In genomic region chr13:112895521-112896465, GRCh38 we compare ENCODE assay signal across 13 cellular contexts.
DNase-seq lines count a peak whose midpoint lies in the region; ATAC-seq and TF ChIP-seq lines count a peak whose summit lies in the region.
"Had no signal": no experiment of that assay in that cellular context is flagged by ENCODE, and none has a peak within 500 bp of the region (broad histone marks: within the 10 kb centered on the region; RNA-seq: fewer than 3 reads in every experiment).

No MANE protein-coding gene starts in this region.

- no peak overlapping the region for H2AK5ac ChIP-seq in H9 (ENCODE audit: insufficient read length, low read length)

- H3K14ac ChIP-seq in H9 (ENCODE audit: insufficient read depth, low read length), result no peak overlapping the region

- no peak overlapping the region for H2AFZ ChIP-seq in H9 (ENCODE audit: low read length)

- no peak overlapping the region for H3K56ac ChIP-seq in H9 (ENCODE audit: insufficient read length, low read depth, low read length)

- no peak overlapping the region for H3T11ph ChIP-seq in H9 (ENCODE audit: low read length)

- H3K27ac ChIP-seq in H9 (ENCODE audit: insufficient read length, low read depth, low read length), result no peak overlapping the region
- H3K27ac ChIP-seq: tibial nerve had no signal

- peaks cover 9% of the 10 kb centered on the region for H3K23me2 ChIP-seq in H9 (ENCODE audit: insufficient read length, low read depth, low read length, poor library complexity, severe bottlenecking)

- H2BK12ac ChIP-seq in H9 (ENCODE audit: insufficient read length, low read depth, low read length), result no peak overlapping the region

- DNase-seq in NCI-H345 treated with DMSO at 0.1 percent for 48 hours (lab: John Stamatoyannopoulos, UW; ENCODE audit: unreplicated experiment) (peak; percentile 100), NCI-H345 (lab: John Stamatoyannopoulos, UW) (no peak), H9 (no peak), chondrocyte (ENCODE audit: low spot score) (peak; percentile 68), hypothalamus (lab: John Stamatoyannopoulos, UW) (no peak)
- DNase-seq in natural killer cell treated with Interleukin-12 subunit alpha and Interleukin-12 subunit beta and Interleukin-15 and Interleukin-18, amount 100 ng/mL, for 72 hours (ENCODE audit: low spot score), result peak; percentile 46
- no peak for DNase-seq in stimulated activated CD4-positive, alpha-beta T cell treated with anti-CD3 and anti-CD28 coated beads, Interleukin-15, amount 100 ng/mL, for 24 hours
- no peak for DNase-seq in activated T-cell treated with anti-CD3 and anti-CD28 coated beads, Interleukin-2, amount 50 U/mL, for 72 hours
- DNase-seq: caudate nucleus, mammary epithelial cell, MG63 had no signal

- H3K4me1 Mint-ChIP-seq in H9 (peaks cover 55 to 58% of the 10 kb centered on the region in 2 experiments), chondrocyte (ENCODE audit: low read depth) (peaks cover 10% of the 10 kb centered on the region)
- H3K4me1 Mint-ChIP-seq in natural killer cell treated with Interleukin-12 subunit alpha and Interleukin-12 subunit beta and Interleukin-15 and Interleukin-18, amount 100 ng/mL, for 72 hours (ENCODE audit: low read depth in 2 of 2), result peaks cover 0 to 8% of the 10 kb centered on the region in 2 donors
- no peaks in the 10 kb centered on the region for H3K4me1 Mint-ChIP-seq in activated T-cell treated with anti-CD3 and anti-CD28 coated beads, Interleukin-2, amount 50 U/mL, for 72 hours (ENCODE audit: low read depth)

- no peak overlapping the region for H3K18ac ChIP-seq in H9 (ENCODE audit: insufficient read length, low read depth, low read length)

- no peak overlapping the region for H3K23ac ChIP-seq in H9 (ENCODE audit: insufficient read length, low read depth, low read length)

- peaks cover 41% of the 10 kb centered on the region for H3K27me3 Mint-ChIP-seq in H9 (ENCODE audit: low read depth)
- H3K27me3 Mint-ChIP-seq in chondrocyte (ENCODE audit: low read depth), result peaks cover 32% of the 10 kb centered on the region
- peaks cover 12 to 15% of the 10 kb centered on the region in 2 donors for H3K27me3 Mint-ChIP-seq in natural killer cell treated with Interleukin-12 subunit alpha and Interleukin-12 subunit beta and Interleukin-15 and Interleukin-18, amount 100 ng/mL, for 72 hours
- H3K27me3 Mint-ChIP-seq in activated T-cell treated with anti-CD3 and anti-CD28 coated beads, Interleukin-2, amount 50 U/mL, for 72 hours (ENCODE audit: low read depth), result peaks cover 15% of the 10 kb centered on the region

- no peak overlapping the region for H4K5ac ChIP-seq in H9 (ENCODE audit: insufficient read length, low read depth, low read length)

- no peaks in the 10 kb centered on the region for H3K79me2 ChIP-seq in H9 (ENCODE audit: insufficient read depth, low read length)

- no CpG with 5 or more reads among the region's 29 CpGs for WGBS in H9 (ENCODE audit: extremely low coverage, insufficient read length, low lambda C conversion rate)

- H3K36me3 Mint-ChIP-seq in H9 (ENCODE audit: insufficient read depth in 1 of 3, low read depth in 3 of 3) (peaks cover 0 to 3% (median 2%) of the 10 kb centered on the region in 3 experiments; a peak in 3 of 7 replicates), chondrocyte (ENCODE audit: low read depth) (no peaks in the 10 kb centered on the region)
- H3K36me3 Mint-ChIP-seq in natural killer cell treated with Interleukin-12 subunit alpha and Interleukin-12 subunit beta and Interleukin-15 and Interleukin-18, amount 100 ng/mL, for 72 hours, result no peaks in the 10 kb centered on the region
- no peaks in the 10 kb centered on the region for H3K36me3 Mint-ChIP-seq in activated T-cell treated with anti-CD3 and anti-CD28 coated beads, Interleukin-2, amount 50 U/mL, for 72 hours (ENCODE audit: insufficient read depth in 2 of 2)

- TF ChIP-seq CTCF in H9 (conservative IDR thresholded peaks at IDR 0.05), result no peak
- TF ChIP-seq CTCF in chondrocyte (IDR thresholded peaks at IDR 0.05), result no peak

- no peaks in the 10 kb centered on the region; a peak in 1 of 5 replicates for H3K9me3 Mint-ChIP-seq in H9
- no peaks in the 10 kb centered on the region for H3K9me3 Mint-ChIP-seq in chondrocyte (ENCODE audit: low read depth)
- H3K9me3 Mint-ChIP-seq in natural killer cell treated with Interleukin-12 subunit alpha and Interleukin-12 subunit beta and Interleukin-15 and Interleukin-18, amount 100 ng/mL, for 72 hours, result no peaks in the 10 kb centered on the region
- no peaks in the 10 kb centered on the region for H3K9me3 Mint-ChIP-seq in activated T-cell treated with anti-CD3 and anti-CD28 coated beads, Interleukin-2, amount 50 U/mL, for 72 hours

- H2BK15ac ChIP-seq in H9 (ENCODE audit: low read depth, low read length), result no peak overlapping the region

- H3K9me3 ChIP-seq in H9 (ENCODE audit: control insufficient read depth, low read depth, low read length), result no peaks in the 10 kb centered on the region
- H3K9me3 ChIP-seq: MG63, tibial nerve had no signal

- no peak overlapping the region for H2BK120ac ChIP-seq in H9 (ENCODE audit: low read depth, low read length, poor library complexity, severe bottlenecking)

- peaks cover 13% of the 10 kb centered on the region; the same call in 1 of the 2 replicates for H3K4me1 ChIP-seq in H9 (ENCODE audit: insufficient read depth, low read length)

- no peak for ATAC-seq in natural killer cell treated with Interleukin-12 subunit alpha and Interleukin-12 subunit beta and Interleukin-15 and Interleukin-18, amount 100 ng/mL, for 72 hours
- no peak for ATAC-seq in activated T-cell treated with anti-CD3 and anti-CD28 coated beads, Interleukin-2, amount 50 U/mL, for 72 hours (replicated peaks in 1 of 2)
- ATAC-seq: activated CD4-positive, CD25-positive, alpha-beta regulatory T cell treated with anti-CD3 and anti-CD28 coated beads, Interleukin-2, amount 50 U/mL, for 24 hours had no signal

- H4K91ac ChIP-seq in H9 (ENCODE audit: insufficient read length, low read depth, low read length), result no peak overlapping the region

- H3K9ac ChIP-seq in H9 (ENCODE audit: extremely low read depth, insufficient read length, low read length), result no peak overlapping the region

- H3K27ac Mint-ChIP-seq in H9 (no peak overlapping the region; a peak in 1 of 7 replicates), chondrocyte (ENCODE audit: unreplicated experiment) (no peak overlapping the region)
- H3K27ac Mint-ChIP-seq in natural killer cell treated with Interleukin-12 subunit alpha and Interleukin-12 subunit beta and Interleukin-15 and Interleukin-18, amount 100 ng/mL, for 72 hours, result no peak overlapping the region
- no peak overlapping the region for H3K27ac Mint-ChIP-seq in activated T-cell treated with anti-CD3 and anti-CD28 coated beads, Interleukin-2, amount 50 U/mL, for 72 hours

- no peak overlapping the region for H2BK5ac ChIP-seq in H9 (ENCODE audit: insufficient read length, low read length)

- peak overlapping the region; percentile 46 for H3K4me2 ChIP-seq in H9 (ENCODE audit: insufficient read depth, insufficient read length, low read length)

- no peaks in the 10 kb centered on the region for H4K20me1 ChIP-seq in H9 (ENCODE audit: control insufficient read depth, insufficient read depth, insufficient read length)

- H2BK20ac ChIP-seq in H9 (ENCODE audit: low read depth, low read length, poor library complexity, severe bottlenecking), result no peak overlapping the region

- no peaks in the 10 kb centered on the region for H3K79me1 ChIP-seq in H9 (ENCODE audit: insufficient read depth, low read depth, low read length, poor library complexity, severe bottlenecking)

- H3K4me3 Mint-ChIP-seq in H9, result peak overlapping the region; percentile 64 to 78
- H3K4me3 Mint-ChIP-seq in chondrocyte (ENCODE audit: unreplicated experiment), result no peak overlapping the region
- no peak overlapping the region for H3K4me3 Mint-ChIP-seq in natural killer cell treated with Interleukin-12 subunit alpha and Interleukin-12 subunit beta and Interleukin-15 and Interleukin-18, amount 100 ng/mL, for 72 hours
- H3K4me3 Mint-ChIP-seq in activated T-cell treated with anti-CD3 and anti-CD28 coated beads, Interleukin-2, amount 50 U/mL, for 72 hours, result peak overlapping the region in 1 of 2 donors; percentile 59

- H3K27me3 ChIP-seq in H9 (ENCODE audit: insufficient read depth, low read length), result no peaks in the 10 kb centered on the region; the same call in 1 of the 2 replicates

- no peak overlapping the region for H3K4ac ChIP-seq in H9 (ENCODE audit: low read depth, low read length)

- H4K8ac ChIP-seq in H9 (replicated peaks; ENCODE audit: insufficient read length, low read depth, low read length), result no peak overlapping the region

Comparison
In these comparisons a context has a peak if more than half of its experiments do, and no peak if none do; other contexts are left out.
1. DNase-seq: peak in NCI-H345 treated with DMSO at 0.1 percent for 48 hours (single experiment), chondrocyte (single experiment) and natural killer cell treated with Interleukin-12 subunit alpha and Interleukin-12 subunit beta and Interleukin-15 and Interleukin-18, amount 100 ng/mL, for 72 hours (single experiment); none in NCI-H345 (single experiment), H9 (single experiment), stimulated activated CD4-positive, alpha-beta T cell treated with anti-CD3 and anti-CD28 coated beads, Interleukin-15, amount 100 ng/mL, for 24 hours (single experiment), hypothalamus (0 of 51) and activated T-cell treated with anti-CD3 and anti-CD28 coated beads, Interleukin-2, amount 50 U/mL, for 72 hours (0 of 2).
2. H3K4me3 Mint-ChIP-seq: peak in H9 (2 of 2); none in chondrocyte (single experiment) and natural killer cell treated with Interleukin-12 subunit alpha and Interleukin-12 subunit beta and Interleukin-15 and Interleukin-18, amount 100 ng/mL, for 72 hours (single experiment).